ENCODE assay signal across 9 cellular contexts in genomic region chr21:38804030-38804616, GRCh38. TPM values are rescaled to one million over a fixed set of nuclear protein-coding genes. Genes with fewer than 3 reads are reported as not detected.
DNase-seq lines count a peak whose midpoint lies in the region; ATAC-seq, FAIRE-seq and TF ChIP-seq lines count a peak whose summit lies in the region.
"Had no signal": no experiment of that assay in that cellular context is flagged by ENCODE, and none has a peak within 500 bp of the region (broad histone marks: within the 10 kb centered on the region; RNA-seq: fewer than 3 reads in every experiment).

No MANE protein-coding gene starts in this region.

- no peaks in the 10 kb centered on the region for H4K20me1 ChIP-seq in HCT116 (ENCODE audit: insufficient read depth)
- H4K20me1 ChIP-seq in mammary epithelial cell (ENCODE audit: insufficient read depth, low read length): no peaks in the 10 kb centered on the region
- H4K20me1 ChIP-seq in MM.1S (ENCODE audit: insufficient read depth, low read length): no peaks in the 10 kb centered on the region

- peaks cover 61% of the 10 kb centered on the region for H3K4me1 ChIP-seq in A549
- H3K4me1 ChIP-seq in HCT116 (ENCODE audit: control insufficient read depth in 1 of 2, insufficient read depth in 2 of 2, low read length in 2 of 2): peaks cover 16 to 40% of the 10 kb centered on the region in 2 experiments
- peaks cover 41% of the 10 kb centered on the region for H3K4me1 ChIP-seq in mammary epithelial cell (ENCODE audit: insufficient read depth, low read length)
- H3K4me1 ChIP-seq in muscle layer of duodenum (ENCODE audit: control insufficient read depth in 1 of 2, insufficient read depth in 2 of 2, low read length in 2 of 2): peaks cover 0 to 13% of the 10 kb centered on the region in 2 donors
- H3K4me1 ChIP-seq in MM.1S (ENCODE audit: low read length): 0 out of 2 replicates have a peak, but pooled peaks cover 5% of the 10 kb centered on the region

- 46% methylated on average over 3 of the region's 6 CpGs for WGBS in A549 (ENCODE audit: missing lambda C conversion rate)
- 97% methylated on average over 5 of the region's 6 CpGs for WGBS in mammary epithelial cell (ENCODE audit: low coverage, missing lambda C conversion rate)

- intact Hi-C loops in HCT116 (cut with micrococcal nuclease): loop anchor here (2.0 kb wide), 1 partner anchor 69 kb away; no protein-coding TSS in a partner anchor
- intact Hi-C loops in mammary epithelial cell (cut with micrococcal nuclease): loop anchor here (10.0 kb wide), 1 partner anchor 299 kb away; no protein-coding TSS in a partner anchor

- H3K9me3 ChIP-seq in A549 (no peaks in the 10 kb centered on the region), HCT116 (ENCODE audit: control insufficient read depth in 1 of 2, insufficient read depth in 1 of 2, low read depth in 1 of 2, low read length in 2 of 2) (no peaks in the 10 kb centered on the region), mammary epithelial cell (replicated peaks; ENCODE audit: insufficient read depth, low read length) (no peaks in the 10 kb centered on the region), muscle layer of duodenum (ENCODE audit: control insufficient read depth in 1 of 2, low read length in 2 of 2) (no peaks in the 10 kb centered on the region), MM.1S (replicated peaks; ENCODE audit: insufficient read depth, low read length) (no peaks in the 10 kb centered on the region)

- ATAC-seq in A549: no peak
- ATAC-seq in HCT116: no peak

- H3K4me3 ChIP-seq in A549 (peak overlapping the region; percentile 93; the same call in 2 of the 3 replicates), HCT116 (replicated peaks in 1 of 2; ENCODE audit: low read depth in 1 of 2, low read length in 2 of 2) (peak overlapping the region in 1 of 2 experiments; percentile 81; a peak in 1 of 4 replicates), mammary epithelial cell (replicated peaks in 1 of 3; ENCODE audit: insufficient read depth in 1 of 3, low read depth in 2 of 3, low read length in 3 of 3) (no peak overlapping the region), muscle layer of duodenum (ENCODE audit: low read depth in 1 of 2, low read length in 2 of 2) (peak overlapping the region; percentile 68 to 82), MM.1S (ENCODE audit: low read length) (no peak overlapping the region)

- TF ChIP-seq CTCF in A549 (IDR thresholded peaks at IDR 0.05) (no peak), HCT116 (IDR thresholded peaks at IDR 0.05 in 2 of 3, conservative IDR thresholded peaks at IDR 0.05 in 1 of 3; ENCODE audit: borderline replicate concordance in 1 of 3, insufficient read depth in 1 of 3, low read depth in 2 of 3, low read length in 2 of 3) (no peak), mammary epithelial cell (conservative IDR thresholded peaks at IDR 0.05 in 1 of 2, IDR thresholded peaks at IDR 0.05 in 1 of 2; ENCODE audit: extremely low read depth in 1 of 2, insufficient read depth in 1 of 2, low read depth in 1 of 2, low read length in 2 of 2) (no peak), MM.1S (IDR thresholded peaks at IDR 0.05; ENCODE audit: low read length) (no peak)

- dilution Hi-C loops in mammary epithelial cell (cut with HindIII; ENCODE audit: low sequenced_read_pairs): loop anchor here (10.0 kb wide), 1 partner anchor 331 kb away; no protein-coding TSS in a partner anchor

- TF ChIP-seq POLR2A in A549 (IDR thresholded peaks at IDR 0.05; ENCODE audit: low read length) (no peak), HCT116 (IDR thresholded peaks at IDR 0.05; ENCODE audit: borderline replicate concordance, extremely low read depth, insufficient read depth, insufficient read length) (no peak)

- DNase-seq in A549 (ENCODE audit: low read depth in 1 of 2, low spot score in 1 of 2): no peak
- no peak for DNase-seq in HCT116 (ENCODE audit: low read depth, low spot score)
- DNase-seq in mammary epithelial cell: no peak
- DNase-seq in MM.1S: no peak
- DNase-seq in NCI-H1092 treated with DMSO at 0.1 percent for 48 hours (lab: John Stamatoyannopoulos, UW): no peak
- no peak for DNase-seq in stimulated activated CD4-positive, alpha-beta T cell treated with anti-CD3 and anti-CD28 coated beads, Interleukin-1b, Interleukin-23, amount 100 ng/mL, for 48 hours
- no peak for DNase-seq in AG08395 (ENCODE audit: low spot score)
- DNase-seq: NCI-H1694 had no signal

- H2AFZ ChIP-seq in HCT116 (ENCODE audit: low read depth, low read length, poor library complexity, severe bottlenecking): no peak overlapping the region
- H2AFZ ChIP-seq in mammary epithelial cell (ENCODE audit: low read depth, low read length): no peak overlapping the region
- no peak overlapping the region for H2AFZ ChIP-seq in MM.1S (ENCODE audit: low read length)

- POLR2A ChIA-PET in A549 (lab: Yijun Ruan, JAX): interaction anchor here (0.5 to 1.7 kb wide), 4 partner anchors 13 to 334 kb away, joined by 3 to 5 read pairs (median 5); no protein-coding TSS in a partner anchor
- POLR2A ChIA-PET in HCT116 (lab: Charles Lee): no interaction called here

- TF ChIP-seq EP300 in A549 (IDR thresholded peaks at IDR 0.05): no peak

- peak overlapping the region; percentile 89 for H3K9ac ChIP-seq in HCT116 (ENCODE audit: low read length)
- H3K9ac ChIP-seq in mammary epithelial cell (ENCODE audit: insufficient read depth, low read length): no peak overlapping the region
- H3K9ac ChIP-seq in MM.1S (ENCODE audit: low read length): no peak overlapping the region

- H3K27ac ChIP-seq in A549 (peak overlapping the region; percentile 98 to 99), HCT116 (ENCODE audit: low read depth, low read length) (peak overlapping the region; percentile 80; the same call in 1 of the 2 replicates), mammary epithelial cell (ENCODE audit: insufficient read depth, low read depth, low read length) (peak overlapping the region; percentile 90), muscle layer of duodenum (ENCODE audit: low read length) (peak overlapping the region; percentile 93), MM.1S (ENCODE audit: low read length) (no peak overlapping the region)

- no peak for TF ChIP-seq RAD21 in A549 (conservative IDR thresholded peaks at IDR 0.05 in 1 of 2, IDR thresholded peaks at IDR 0.05 in 1 of 2)
- TF ChIP-seq RAD21 in HCT116 (IDR thresholded peaks at IDR 0.05; ENCODE audit: low read depth): no peak

- peaks cover 32% of the 10 kb centered on the region for H3K79me2 ChIP-seq in HCT116 (ENCODE audit: insufficient read depth, low read length)
- H3K79me2 ChIP-seq in mammary epithelial cell (ENCODE audit: insufficient read depth, low read length): peaks cover 35% of the 10 kb centered on the region
- H3K79me2 ChIP-seq in MM.1S (ENCODE audit: low read length): no peaks in the 10 kb centered on the region

- CTCF ChIA-PET in A549 (lab: Yijun Ruan, JAX): interaction anchor here (0.8 to 3.3 kb wide), 12 partner anchors 10 to 645 kb away, joined by 3 to 20 read pairs (median 3); no protein-coding TSS in a partner anchor
- CTCF ChIA-PET in HCT116 (lab: Charles Lee): interaction anchor here (1.4 kb wide), 1 partner anchor 334 kb away, joined by 3 read pairs; no protein-coding TSS in a partner anchor
- CTCF ChIA-PET in mammary epithelial cell (lab: Charles Lee; ENCODE audit: low non-redundant PET): no interaction called here

- BruUV-seq in HCT116 (replicated peaks; lab: Mats Ljungman, UMichigan) (no TSS peak), mammary epithelial cell (replicated peaks; lab: Mats Ljungman, UMichigan) (no TSS peak)

- H3K27me3 ChIP-seq in HCT116 (ENCODE audit: insufficient read depth, low read length) (no peaks in the 10 kb centered on the region), mammary epithelial cell (ENCODE audit: insufficient read depth, low read length) (no peaks in the 10 kb centered on the region), muscle layer of duodenum (ENCODE audit: low read depth, low read length) (no peaks in the 10 kb centered on the region), MM.1S (replicated peaks; ENCODE audit: insufficient read depth, low read length) (peaks cover 60% of the 10 kb centered on the region)

- in situ Hi-C loops in mammary epithelial cell (cut with MboI; ENCODE audit: low sequenced_read_pairs in 2 of 2): loop anchor here in 1 of 2 donors (10.0 kb wide), 1 partner anchor 331 kb away; no protein-coding TSS in a partner anchor

- no peaks in the 10 kb centered on the region for H3F3A ChIP-seq in MM.1S (ENCODE audit: insufficient read depth, low read length)

- H3K36me3 ChIP-seq in HCT116 (ENCODE audit: control insufficient read depth in 1 of 2, insufficient read depth in 2 of 2, low read length in 2 of 2) (peaks cover under 1 to 2% of the 10 kb centered on the region in 2 experiments; a peak in 1 of 4 replicates), mammary epithelial cell (ENCODE audit: insufficient read depth, low read length) (no peaks in the 10 kb centered on the region), muscle layer of duodenum (ENCODE audit: control insufficient read depth in 1 of 2, insufficient read depth in 2 of 2, low read length in 2 of 2) (peaks cover 0 to 9% of the 10 kb centered on the region in 2 donors), MM.1S (replicated peaks; ENCODE audit: insufficient read depth, low read length) (no peaks in the 10 kb centered on the region)

- peak overlapping the region; percentile 93 for H3K4me2 ChIP-seq in A549
- peak overlapping the region; percentile 98 for H3K4me2 ChIP-seq in HCT116 (ENCODE audit: low read length)
- no peak overlapping the region for H3K4me2 ChIP-seq in mammary epithelial cell (ENCODE audit: insufficient read depth, low read depth, low read length)
- no peak overlapping the region for H3K4me2 ChIP-seq in MM.1S (ENCODE audit: low read depth, low read length)

- no peaks in the 10 kb centered on the region for H3K9me2 ChIP-seq in HCT116 (ENCODE audit: insufficient read depth)
- no peaks in the 10 kb centered on the region for H3K9me2 ChIP-seq in MM.1S (replicated peaks; ENCODE audit: insufficient read depth, low read length)

- RAD21 ChIA-PET in HCT116 (lab: Charles Lee; ENCODE audit: low non-redundant PET in 1 of 2, low total read pairs in 2 of 2, uncharacterized antibody in 2 of 2, unreplicated experiment in 2 of 2): no interaction called here

- FAIRE-seq in A549 (lab: Jason Lieb, UNC): no peak

TF ChIP-seq in A549, 52 proteins besides CTCF, POLR2A, EP300 and RAD21 (continues in another document):
- no peak for TF ChIP-seq ZSCAN20 (CRISPR knock-in tag; IDR thresholded peaks at IDR 0.05)
- no peak for TF ChIP-seq JUNB (IDR thresholded peaks at IDR 0.05)
- no peak for TF ChIP-seq RARB (CRISPR knock-in tag; IDR thresholded peaks at IDR 0.05)

TF ChIP-seq in HCT116, 20 proteins besides CTCF, POLR2A, EP300 and RAD21:
- TF ChIP-seq POLR2AphosphoS5 (IDR thresholded peaks at IDR 0.05; ENCODE audit: low read depth, low read length): no peak
- no peak for TF ChIP-seq EZH2phosphoT487 (IDR thresholded peaks at IDR 0.05; ENCODE audit: borderline replicate concordance)

RNA-seq across cellular contexts. Expression of gene ETS2, which starts 1.6 kb away (rescaled TPM):
- polyA plus RNA-seq in A549 (2011; rRNA removed) (41.6 and 42.6 TPM in 2 replicates), A549 (2017; fragmentation: RNase III; extraction: RNeasy Plus Mini Kit Qiagen cat#74134 plus additional on column Dnase treatment) (45.5 to 48.0 TPM (median 46.1 TPM) in 3 replicates), mammary epithelial cell (21.9 TPM)
- 35.1 and 45.9 TPM in 2 replicates for polyA plus RNA-seq in A549 (2012; cell fraction: cytosol; rRNA removed)
- polyA plus RNA-seq in A549 (2012; cell fraction: nucleus; rRNA removed): 87.4 and 104 TPM in 2 replicates
- polyA minus RNA-seq in A549 (2011; rRNA and poly(A)+ RNA removed): 38.4 and 46.6 TPM in 2 replicates
- total RNA-seq in HCT116 (2021; ENCODE audit: unreplicated experiment) (32.9 TPM), mammary epithelial cell (10 to 100 TPM; 60.3 to 62.3 TPM)
- 19.6 and 20.6 TPM in 2 replicates for polyA plus RNA-seq in HCT116 (2012)
- 27.6 TPM for polyA minus RNA-seq in mammary epithelial cell

Comparison
In these comparisons a context has a peak if more than half of its experiments do, and no peak if none do; other contexts are left out.
1. H3K4me2 ChIP-seq: peak in A549 (single experiment) and HCT116 (single experiment); none in mammary epithelial cell (single experiment) and MM.1S (single experiment).
2. H3K4me3 ChIP-seq: peak in A549 (single experiment) and muscle layer of duodenum (2 of 2); none in mammary epithelial cell (0 of 3) and MM.1S (single experiment).